Comparison of ENCODE assay signal across 30 cellular contexts in the genomic region with DNA sequence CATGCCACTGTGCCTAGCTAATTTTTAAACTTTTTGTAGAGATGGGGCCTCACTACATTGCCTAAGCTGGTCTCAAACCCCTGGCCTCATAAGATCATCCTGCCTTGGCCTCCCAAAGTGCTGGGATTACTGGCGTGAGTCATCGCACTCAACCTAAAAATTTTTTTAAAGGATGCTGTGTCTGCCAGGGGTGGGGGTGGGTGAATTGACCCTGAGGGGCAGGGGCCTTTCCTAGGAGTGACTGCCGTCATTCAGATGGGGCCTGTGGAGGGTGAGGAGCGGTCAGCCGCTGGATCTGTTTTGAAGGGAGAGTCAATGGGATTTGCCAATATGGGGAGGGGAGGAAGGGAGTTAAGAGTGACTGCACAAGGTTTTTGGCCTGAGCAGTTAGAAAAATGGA.
"Had no signal": no experiment of that assay in that cellular context is flagged by ENCODE, and none has a peak within 500 bp of the region (broad histone marks: within the 10 kb centered on the region; RNA-seq: fewer than 3 reads in every experiment).

No MANE protein-coding gene starts in this region.

- H3K27me3 ChIP-seq: colonic mucosa, gastrocnemius medialis, neutrophil, right lobe of liver, transverse colon, upper lobe of right lung, uterus had no signal

- H2AFZ ChIP-seq: parathyroid adenoma had no signal

- H3K36me3 Mint-ChIP-seq: memory B cell; mesothelial cell of epicardium; naive B cell; natural killer cell treated with Interleukin-12 subunit alpha and Interleukin-12 subunit beta and Interleukin-15 and Interleukin-18, amount 100 ng/mL, for 72 hours had no signal

- FAIRE-seq: kidney, small intestine had no signal

- H3K4me3 Mint-ChIP-seq: dendritic cell treated with granulocyte-macrophage colony-stimulating factor and Interleukin-4, amounts not matched to agents 40 ng/mL and 50 ng/mL, for 4 days; endodermal cell; memory B cell; mesothelial cell of epicardium; natural killer cell treated with Interleukin-12 subunit alpha and Interleukin-12 subunit beta and Interleukin-15 and Interleukin-18, amount 100 ng/mL, for 72 hours; stimulated activated naive CD8-positive, alpha-beta T cell treated with anti-CD3 and anti-CD28 coated beads, Interleukin-15, amount 100 ng/mL, for 72 hours had no signal

- ATAC-seq: esophagus mucosa; gastrocnemius medialis; left lobe of liver; mucosa of descending colon; natural killer cell treated with Interleukin-12 subunit alpha and Interleukin-12 subunit beta and Interleukin-15 and Interleukin-18, amount 100 ng/mL, for 72 hours; right lobe of liver; stimulated activated naive CD8-positive, alpha-beta T cell treated with anti-CD3 and anti-CD28 coated beads, Interleukin-15, amount 100 ng/mL, for 72 hours; upper lobe of right lung had no signal

- H3K4me3 ChIP-seq: colonic mucosa, gastrocnemius medialis, lung, mucosa of descending colon, right lobe of liver, suprapubic skin, transverse colon, upper lobe of right lung, uterus had no signal

- H3K36me3 ChIP-seq: colonic mucosa, gastrocnemius medialis, neutrophil, right lobe of liver, suprapubic skin, transverse colon, upper lobe of right lung, uterus had no signal

- H3K4me1 ChIP-seq: colonic mucosa, gastrocnemius medialis, suprapubic skin, upper lobe of right lung, uterus had no signal

- H3K9me3 Mint-ChIP-seq: dendritic cell treated with granulocyte-macrophage colony-stimulating factor and Interleukin-4, amounts not matched to agents 40 ng/mL and 50 ng/mL, for 4 days; endodermal cell; memory B cell; mesothelial cell of epicardium; naive B cell; natural killer cell treated with Interleukin-12 subunit alpha and Interleukin-12 subunit beta and Interleukin-15 and Interleukin-18, amount 100 ng/mL, for 72 hours; stimulated activated naive CD8-positive, alpha-beta T cell treated with anti-CD3 and anti-CD28 coated beads, Interleukin-15, amount 100 ng/mL, for 72 hours had no signal

- H3K27ac ChIP-seq: colonic mucosa, epithelial cell of prostate, gastrocnemius medialis, neutrophil, parathyroid adenoma, right lobe of liver, suprapubic skin, transverse colon, upper lobe of right lung, uterus had no signal

- H3K27ac Mint-ChIP-seq: dendritic cell treated with granulocyte-macrophage colony-stimulating factor and Interleukin-4, amounts not matched to agents 40 ng/mL and 50 ng/mL, for 4 days; endodermal cell; memory B cell; mesothelial cell of epicardium; natural killer cell treated with Interleukin-12 subunit alpha and Interleukin-12 subunit beta and Interleukin-15 and Interleukin-18, amount 100 ng/mL, for 72 hours; progenitor cell of endocrine pancreas; stimulated activated naive CD8-positive, alpha-beta T cell treated with anti-CD3 and anti-CD28 coated beads, Interleukin-15, amount 100 ng/mL, for 72 hours had no signal

- H3K4me1 Mint-ChIP-seq: memory B cell; naive B cell; stimulated activated naive CD8-positive, alpha-beta T cell treated with anti-CD3 and anti-CD28 coated beads, Interleukin-15, amount 100 ng/mL, for 72 hours had no signal

- H3K9ac ChIP-seq: parathyroid adenoma had no signal

- H3K9me3 ChIP-seq: colonic mucosa, gastrocnemius medialis, mucosa of descending colon, neutrophil, right lobe of liver, suprapubic skin, transverse colon, upper lobe of right lung, uterus had no signal

- DNase-seq: colonic mucosa; effector CD8-positive, alpha-beta T cell; endodermal cell; foreskin fibroblast; gastrocnemius medialis; head of caudate nucleus; kidney; mucosa of descending colon; naive B cell; right lobe of liver; small intestine; stimulated activated CD4-positive, alpha-beta T cell treated with anti-CD3 and anti-CD28 coated beads, Interleukin-15, amount 100 ng/mL, for 24 hours; stimulated activated CD4-positive, alpha-beta T cell treated with anti-CD3 and anti-CD28 coated beads, Interleukin-2, amount 100 ng/mL, for 48 hours; stimulated activated naive CD4-positive, alpha-beta T cell; stimulated activated naive CD8-positive, alpha-beta T cell treated with anti-CD3 and anti-CD28 coated beads, Interleukin-15, amount 100 ng/mL, for 72 hours; transverse colon; upper lobe of right lung; uterus had no signal
